Comparison of ENCODE assay signal across 1 cellular context in genomic region chr12:55973598-55974307, GRCh38.
A peak's percentile ranks its signal among the peaks of the same experiment; 100 is the strongest.
TF ChIP-seq lines count a peak whose summit lies in the region.

TSS of gene RAB5B (plus strand) at chr12:55974078. CDS start at chr12:55986961, 12,883 bp downstream.

TF ChIP-seq in K562, 482 proteins besides CTCF, POLR2A, EP300 and RAD21 (continued from another document and continues in another):
- TF ChIP-seq GTF3C2 (IDR thresholded peaks at IDR 0.05; ENCODE audit: borderline replicate concordance, extremely low read depth, insufficient read length) (no peak), TBL1XR1 (IDR thresholded peaks at IDR 0.05; ENCODE audit: low read length in 2 of 2) (peak in 1 of 2 experiments; percentile 57; a peak in 1 of 4 replicates), ZC3H11A (IDR thresholded peaks at IDR 0.05; ENCODE audit: low read depth, low read length) (no peak), NFYB (IDR thresholded peaks at IDR 0.05; ENCODE audit: extremely low read depth, insufficient read length) (peak; percentile 85), CREB1 (IDR thresholded peaks at IDR 0.05) (peak; percentile 93), CREB1 (CRISPR knock-in tag; IDR thresholded peaks at IDR 0.05) (peak; percentile 98), ID3 (CRISPR knock-in tag; IDR thresholded peaks at IDR 0.05) (no peak), ID3 (tag; IDR thresholded peaks at IDR 0.05) (no peak), TCF7L2 (IDR thresholded peaks at IDR 0.05; ENCODE audit: low read depth, low read length) (no peak), ZNF830 (CRISPR knock-in tag; IDR thresholded peaks at IDR 0.05) (no peak), BRF2 (IDR thresholded peaks at IDR 0.05; ENCODE audit: borderline replicate concordance, insufficient read depth, insufficient read length) (no peak), RERE (CRISPR knock-in tag; IDR thresholded peaks at IDR 0.05; ENCODE audit: borderline replicate concordance) (no peak), YY1 (IDR thresholded peaks at IDR 0.05; ENCODE audit: borderline replicate concordance in 1 of 3, control insufficient read depth in 1 of 3, extremely low read depth in 1 of 3, insufficient read depth in 3 of 3, insufficient read length in 1 of 3, insufficient replicate concordance in 2 of 3, low read depth in 1 of 3, low read length in 2 of 3) (no peak), ZNF449 (CRISPR knock-in tag; IDR thresholded peaks at IDR 0.05) (no peak), ZNF717 (CRISPR knock-in tag; IDR thresholded peaks at IDR 0.05) (no peak), PBX2 (CRISPR knock-in tag; IDR thresholded peaks at IDR 0.05; ENCODE audit: low read depth) (peak; percentile 94), PBX2 (tag; conservative IDR thresholded peaks at IDR 0.05; ENCODE audit: low read depth) (peak; percentile 100), GTF2B (IDR thresholded peaks at IDR 0.05; ENCODE audit: extremely low read depth, insufficient read length) (no peak), SRF (CRISPR knock-in tag; IDR thresholded peaks at IDR 0.05) (peak in 1 of 2 experiments; percentile 13; a peak in 2 of 4 replicates), CBX3 (IDR thresholded peaks at IDR 0.05; ENCODE audit: borderline replicate concordance in 1 of 2, low read length in 2 of 2) (peak in 1 of 2 experiments; percentile 39; a peak in 1 of 3 replicates), NBN (IDR thresholded peaks at IDR 0.05; ENCODE audit: low read depth) (0 out of 2 replicates have a peak, but pooled peaks have one; percentile 48), PKNOX1 (IDR thresholded peaks at IDR 0.05) (peak; percentile 100), ZNF589 (CRISPR knock-in tag; IDR thresholded peaks at IDR 0.05; ENCODE audit: low read depth) (no peak), ZNF175 (CRISPR knock-in tag; IDR thresholded peaks at IDR 0.05; ENCODE audit: low read depth) (no peak), ETV5 (CRISPR knock-in tag; IDR thresholded peaks at IDR 0.05; ENCODE audit: low read depth) (no peak), ZNF197 (CRISPR knock-in tag; IDR thresholded peaks at IDR 0.05; ENCODE audit: low read depth) (no peak), ATF1 (CRISPR knock-in tag; IDR thresholded peaks at IDR 0.05) (peak; percentile 57; the same call in 1 of the 2 replicates), ATF1 (tag; IDR thresholded peaks at IDR 0.05) (peak; percentile 99), MTF1 (CRISPR knock-in tag; IDR thresholded peaks at IDR 0.05; ENCODE audit: borderline replicate concordance) (no peak), PATZ1 (CRISPR knock-in tag; IDR thresholded peaks at IDR 0.05; ENCODE audit: borderline replicate concordance) (no peak), SNAPC5 (CRISPR knock-in tag; IDR thresholded peaks at IDR 0.05) (no peak), HNRNPK (IDR thresholded peaks at IDR 0.05; ENCODE audit: low read depth, low read length, poor library complexity, severe bottlenecking) (no peak), HSF4 (CRISPR knock-in tag; IDR thresholded peaks at IDR 0.05; ENCODE audit: borderline replicate concordance) (no peak), BMI1 (IDR thresholded peaks at IDR 0.05; ENCODE audit: low read length) (no peak), NCOA2 (IDR thresholded peaks at IDR 0.05; ENCODE audit: partially characterized antibody in 2 of 2) (no peak), POLR3G (IDR thresholded peaks at IDR 0.05; ENCODE audit: extremely low read depth, insufficient read length, insufficient replicate concordance) (no peak), JUND (IDR thresholded peaks at IDR 0.05; ENCODE audit: borderline replicate concordance, low read depth, low read length) (peak; percentile 43; the same call in 1 of the 2 replicates), JUND (tag; IDR thresholded peaks at IDR 0.05; ENCODE audit: borderline replicate concordance, low read depth, low read length) (peak; percentile 47; the same call in 1 of the 3 replicates), HMGN3 (IDR thresholded peaks at IDR 0.05; ENCODE audit: borderline replicate concordance, extremely low read depth, insufficient read length, low read depth, low read length) (peak; percentile 35)
